Comparison of ENCODE assay signal across 19 cellular contexts in genomic region chr12:93683410-93683809, GRCh38. TPM values are rescaled to one million over a fixed set of nuclear protein-coding genes. Genes with fewer than 3 reads are reported as not detected.
DNase-seq lines count a peak whose midpoint lies in the region; ATAC-seq and TF ChIP-seq lines count a peak whose summit lies in the region.
"Had no signal": no experiment of that assay in that cellular context is flagged by ENCODE, and none has a peak within 500 bp of the region (broad histone marks: within the 10 kb centered on the region; RNA-seq: fewer than 3 reads in every experiment).

No MANE protein-coding gene starts in this region.

- H3K27ac ChIP-seq in coronary artery (peak overlapping the region; percentile 16 to 64), mesodermal cell (ENCODE audit: low read depth, low read length, severe bottlenecking) (peak overlapping the region; percentile 63), aorta (ENCODE audit: low read depth in 1 of 2, low read length in 2 of 2) (no peak overlapping the region), brain microvascular endothelial cell (no peak overlapping the region), spleen (no peak overlapping the region)
- H3K27ac ChIP-seq: C4-2B, esophagus muscularis mucosa had no signal

- peaks cover 7% of the 10 kb centered on the region for H3K4me1 ChIP-seq in mesodermal cell (ENCODE audit: control insufficient read depth, insufficient read depth, low read length, poor library complexity, severe bottlenecking)
- H3K4me1 ChIP-seq in aorta (ENCODE audit: control insufficient read depth in 1 of 2, insufficient read depth in 2 of 2, low read length in 2 of 2) = peaks cover 0 to 5% of the 10 kb centered on the region in 2 donors
- peaks cover 3 to 35% (median 10%) of the 10 kb centered on the region in 6 donors for H3K4me1 ChIP-seq in spleen

- in situ Hi-C loops in brain microvascular endothelial cell (cut with HindIII; ENCODE audit: low pct_ligation_motif_present, low sequenced_read_pairs) = no loop called here

- no peaks in the 10 kb centered on the region for H3K27me3 ChIP-seq in aorta (ENCODE audit: control insufficient read depth in 1 of 2, insufficient read depth in 2 of 2, low read length in 1 of 2)
- H3K27me3 ChIP-seq in brain microvascular endothelial cell (replicated peaks) = no peaks in the 10 kb centered on the region
- H3K27me3 ChIP-seq in spleen (replicated peaks in 1 of 7) = no peaks in the 10 kb centered on the region
- H3K27me3 ChIP-seq: esophagus muscularis mucosa had no signal

- TF ChIP-seq CTCF in coronary artery (IDR thresholded peaks at IDR 0.05) (no peak), brain microvascular endothelial cell (IDR thresholded peaks at IDR 0.05; ENCODE audit: low read depth, low read length, missing control alignments) (no peak), spleen (IDR thresholded peaks at IDR 0.05 in 8 of 11, conservative IDR thresholded peaks at IDR 0.05 in 3 of 11) (no peak)

- no peak overlapping the region for H3K4me3 ChIP-seq in coronary artery
- H3K4me3 ChIP-seq in mesodermal cell (ENCODE audit: extremely low read depth, insufficient read depth, low read length, poor library complexity, severe bottlenecking) = no peak overlapping the region
- H3K4me3 ChIP-seq in aorta (ENCODE audit: low read length in 2 of 2) = no peak overlapping the region
- no peak overlapping the region for H3K4me3 ChIP-seq in brain microvascular endothelial cell (ENCODE audit: low read depth, low read length)
- H3K4me3 ChIP-seq in spleen = no peak overlapping the region
- H3K4me3 ChIP-seq: esophagus muscularis mucosa had no signal

- intact Hi-C loops in Right ventricle myocardium inferior (cut with DNase I) (loop anchor here (2.0 kb wide), 1 partner anchor 15 kb away; no protein-coding TSS in a partner anchor), cardiac septum (cut with DNase I) (no loop called here), aorta (cut with DNase I) (no loop called here), spleen (cut with DNase I; ENCODE audit: low total_unique reads) (loop anchor here (10.0 kb wide), 1 partner anchor 99 kb away; no protein-coding TSS in a partner anchor)

- H3K9me3 ChIP-seq in mesodermal cell (ENCODE audit: control insufficient read depth, low read length) = no peaks in the 10 kb centered on the region
- no peaks in the 10 kb centered on the region for H3K9me3 ChIP-seq in aorta (ENCODE audit: control insufficient read depth, low read length)
- H3K9me3 ChIP-seq in spleen = no peaks in the 10 kb centered on the region
- H3K9me3 ChIP-seq: esophagus muscularis mucosa had no signal

- peak; percentile 16 for ATAC-seq in Right ventricle myocardium inferior
- ATAC-seq in aorta (ENCODE audit: low FRiP score) = peak; percentile 4
- no peak for ATAC-seq in GM19328 (IDR thresholded peaks at IDR 0.05; ENCODE audit: unreplicated experiment)
- ATAC-seq: T-cell had no signal

- TF ChIP-seq POLR2A in spleen (IDR thresholded peaks at IDR 0.05) = no peak

- WGBS in mesodermal cell (ENCODE audit: insufficient coverage in 2 of 2), 2 experiments = 90 to 93% methylated on average over 4 to 5 of the region's 5 CpGs
- WGBS in aorta, 2 donors = 88 to 94% methylated on average over 5 of the region's 5 CpGs
- WGBS in spleen, 5 donors = 95 to 99% (median 96%) methylated on average over 4 to 5 of the region's 5 CpGs

- H3K36me3 ChIP-seq in mesodermal cell (ENCODE audit: control insufficient read depth, insufficient read depth, low read length) (no peaks in the 10 kb centered on the region), aorta (ENCODE audit: control insufficient read depth in 1 of 2, insufficient read depth in 2 of 2, low read length in 1 of 2) (no peaks in the 10 kb centered on the region), brain microvascular endothelial cell (replicated peaks) (no peaks in the 10 kb centered on the region), spleen (peaks cover 0 to 27% (median 0%) of the 10 kb centered on the region in 6 donors)
- H3K36me3 ChIP-seq: esophagus muscularis mucosa had no signal

- no peak for DNase-seq in Right ventricle myocardium inferior (ENCODE audit: missing footprints)
- no peak for DNase-seq in cardiac septum (ENCODE audit: low spot score)
- no peak for DNase-seq in coronary artery (ENCODE audit: low spot score)
- DNase-seq in aorta = no peak
- no peak for DNase-seq in brain microvascular endothelial cell
- DNase-seq in spleen = no peak
- DNase-seq: activated CD4-positive, alpha-beta T cell treated with anti-CD3 and anti-CD28 coated beads, Interleukin-2, amount 10 ng/mL, durations not matched to agents 7 days and 5 days; activated CD8-positive, alpha-beta memory T cell treated with anti-CD3 and anti-CD28 coated beads, Interleukin-2, amount 50 U/mL, for 4 hours; activated effector memory CD4-positive, alpha-beta T cell treated with Interleukin-2 at 50 U/mL for 16 hours; effector CD4-positive, alpha-beta T cell; GOT3; NCI-H1436 treated with DMSO at 0.1 percent for 48 hours; SHP77; stimulated activated CD4-positive, alpha-beta T cell treated with anti-CD3 and anti-CD28 coated beads, Interleukin-2, amount 100 ng/mL, for 48 hours; T-cell had no signal

RNA-seq across cellular contexts. Expression of gene CRADD, which starts 6.2 kb away (rescaled TPM):
- 40.3 TPM for total RNA-seq in Right ventricle myocardium inferior
- total RNA-seq in cardiac septum = 50.8 TPM
- 16.4 TPM for polyA plus RNA-seq in mesodermal cell (2013, experiment 1 of 2)
- polyA plus RNA-seq in mesodermal cell (2013, experiment 2 of 2) = 14.5 TPM
- total RNA-seq in aorta = 10 to 100 TPM; 19.5 to 20.5 TPM
- 10 to 100 TPM; 16.9 to 33.4 TPM for polyA plus RNA-seq in aorta
- 10 to 100 TPM; 12.4 to 58.7 (median 27.4) TPM for total RNA-seq in spleen
- polyA plus RNA-seq in spleen = 10 to 100 TPM in 1 of 3 donors, 1 to 10 TPM in 2; 5.5 to 15.9 (median 8.9) TPM

Comparison
In these comparisons a context has a peak if more than half of its experiments do, and no peak if none do; other contexts are left out.
1. intact Hi-C loops: an anchor here in Right ventricle myocardium inferior (2.0 kb wide) and spleen (10.0 kb wide); none called in cardiac septum and aorta.
2. H3K27ac ChIP-seq: peak in coronary artery (2 of 2) and mesodermal cell (single experiment); none in aorta (0 of 2), brain microvascular endothelial cell (single experiment) and spleen (0 of 8).